In genomic region chr15:57685316-57685715, GRCh38 we compare ENCODE assay signal across 16 cellular contexts. TPM values are rescaled to one million over a fixed set of nuclear protein-coding genes. Genes with fewer than 3 reads are reported as not detected.
DNase-seq lines count a peak whose midpoint lies in the region; ATAC-seq and TF ChIP-seq lines count a peak whose summit lies in the region.
"Had no signal": no experiment of that assay in that cellular context is flagged by ENCODE, and none has a peak within 500 bp of the region (broad histone marks: within the 10 kb centered on the region; RNA-seq: fewer than 3 reads in every experiment).

No MANE protein-coding gene starts in this region.

- 0 to 83% methylated on average over 1 of the region's 1 CpG for WGBS in gastroesophageal sphincter (ENCODE audit: low coverage in 1 of 2), 2 donors
- 81% methylated on average over 1 of the region's 1 CpG for WGBS in prostate gland

- H3K9me3 ChIP-seq in left ventricle myocardium inferior (replicated peaks) (no peaks in the 10 kb centered on the region), gastroesophageal sphincter (no peaks in the 10 kb centered on the region), prostate gland (no peaks in the 10 kb centered on the region)

- intact Hi-C loops in left ventricle myocardium inferior (cut with micrococcal nuclease) (no loop called here), cardiac septum (cut with DNase I) (no loop called here), prostate gland (cut with DNase I) (no loop called here)

- ATAC-seq in gastroesophageal sphincter (no peak), HG02588 (IDR thresholded peaks at IDR 0.05; ENCODE audit: unreplicated experiment) (no peak)
- ATAC-seq: GM23338, HepG2, PC-3 had no signal

- H3K4me1 ChIP-seq in left ventricle myocardium inferior (peaks cover 71% of the 10 kb centered on the region), gastroesophageal sphincter (peaks cover 2 to 52% (median 4%) of the 10 kb centered on the region in 3 donors), prostate gland (replicated peaks) (no peaks in the 10 kb centered on the region)

- TF ChIP-seq POLR2A in gastroesophageal sphincter (IDR thresholded peaks at IDR 0.05) (no peak), prostate gland (IDR thresholded peaks at IDR 0.05) (no peak)

- no peak for TF ChIP-seq CTCF in left ventricle myocardium inferior (IDR thresholded peaks at IDR 0.05; ENCODE audit: borderline replicate concordance)
- no peak for TF ChIP-seq CTCF in gastroesophageal sphincter (IDR thresholded peaks at IDR 0.05)
- TF ChIP-seq CTCF in prostate gland (IDR thresholded peaks at IDR 0.05), result no peak

- DNase-seq in left ventricle myocardium inferior (no peak), cardiac septum (ENCODE audit: low spot score) (no peak), prostate gland (ENCODE audit: low spot score) (peak; percentile 1), NCI-H1417 treated with DMSO at 0.1 percent for 48 hours (lab: John Stamatoyannopoulos, UW) (no peak), pons (ENCODE audit: low spot score) (no peak), NCI-H1092 (lab: John Stamatoyannopoulos, UW) (no peak)
- DNase-seq: C1 segment of cervical spinal cord, GF-D8, KG1, NCI-H1436 treated with DMSO at 0.1 percent for 48 hours, NCI-H2081 treated with DMSO at 0.1 percent for 48 hours, PC-3 had no signal

- peaks cover 14% of the 10 kb centered on the region for H3K36me3 ChIP-seq in left ventricle myocardium inferior
- H3K36me3 ChIP-seq in gastroesophageal sphincter, result no peaks in the 10 kb centered on the region
- no peaks in the 10 kb centered on the region for H3K36me3 ChIP-seq in prostate gland

- H3K27ac ChIP-seq in left ventricle myocardium inferior (replicated peaks) (peak overlapping the region; percentile 67), gastroesophageal sphincter (peak overlapping the region; percentile 9 to 83 (median 80)), prostate gland (no peak overlapping the region)

- H3K4me3 ChIP-seq in left ventricle myocardium inferior (no peak overlapping the region), gastroesophageal sphincter (no peak overlapping the region), prostate gland (no peak overlapping the region)
- H3K4me3 ChIP-seq: GM23338 had no signal

- no peak for TF ChIP-seq EP300 in gastroesophageal sphincter (IDR thresholded peaks at IDR 0.05)

- H3K27me3 ChIP-seq in left ventricle myocardium inferior (ENCODE audit: low read depth) (no peaks in the 10 kb centered on the region), gastroesophageal sphincter (no peaks in the 10 kb centered on the region), prostate gland (replicated peaks; ENCODE audit: insufficient read depth) (no peaks in the 10 kb centered on the region)

RNA-seq across cellular contexts. Expression of gene POLR2M, which starts 21.2 kb away (rescaled TPM):
- total RNA-seq in left ventricle myocardium inferior, result 53.6 TPM
- 80.8 TPM for total RNA-seq in cardiac septum
- 10 to 100 TPM; 47.3 to 80.5 (median 59.0) TPM for total RNA-seq in gastroesophageal sphincter
- total RNA-seq in prostate gland, result 100 to 1,000 TPM; 148 to 172 TPM

Comparison
In these comparisons a context has a peak if more than half of its experiments do, and no peak if none do; other contexts are left out.
1. H3K27ac ChIP-seq: peak in left ventricle myocardium inferior (single experiment) and gastroesophageal sphincter (4 of 4); none in prostate gland (0 of 2).